Comparison of ENCODE assay signal across 9 cellular contexts in the genomic region with DNA sequence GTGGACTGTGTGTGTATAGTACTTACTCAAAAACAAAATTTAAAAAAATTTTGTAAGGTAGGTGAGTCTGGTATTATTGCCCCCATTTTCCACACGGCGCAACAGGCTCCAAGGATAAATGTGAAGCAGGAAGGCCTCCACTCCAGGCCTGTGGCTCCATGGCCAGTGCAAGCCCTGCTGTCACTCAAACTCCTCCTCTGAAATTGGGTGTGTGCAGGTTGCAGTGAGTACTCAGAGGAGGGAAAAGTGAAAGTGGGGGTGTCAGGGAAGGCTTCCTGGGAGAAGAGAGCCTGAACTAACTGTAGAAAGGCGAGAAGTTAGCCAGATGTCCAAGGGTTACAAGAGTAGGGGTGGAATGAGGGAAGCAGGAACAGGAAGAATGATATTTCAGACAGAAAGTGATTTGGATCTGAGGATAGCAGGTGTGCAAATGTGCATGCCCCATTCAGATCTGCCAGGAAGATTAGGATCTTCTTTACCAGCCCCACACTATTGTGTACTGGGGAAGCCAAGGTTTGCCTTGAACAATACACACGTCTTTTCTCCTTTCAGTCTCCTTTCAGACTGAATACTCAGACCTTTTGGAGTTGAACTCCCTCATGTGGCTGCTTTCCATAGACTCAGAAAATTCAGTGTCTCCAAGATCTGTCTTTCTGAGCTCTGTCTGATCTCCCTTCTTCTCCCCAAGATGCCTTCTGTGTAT. TPM values are rescaled to one million over a fixed set of nuclear protein-coding genes. Genes with fewer than 3 reads are reported as not detected.
DNase-seq lines count a peak whose midpoint lies in the region; ATAC-seq and TF ChIP-seq lines count a peak whose summit lies in the region.
"Had no signal": no experiment of that assay in that cellular context is flagged by ENCODE, and none has a peak within 500 bp of the region (broad histone marks: within the 10 kb centered on the region; RNA-seq: fewer than 3 reads in every experiment).

No MANE protein-coding gene starts in this region.

- peak; percentile 52 for ATAC-seq in foreskin keratinocyte
- ATAC-seq in HG03571 (IDR thresholded peaks at IDR 0.05; ENCODE audit: unreplicated experiment), result no peak

- peak; percentile 63 for TF ChIP-seq CTCF in foreskin keratinocyte (conservative IDR thresholded peaks at IDR 0.05)

- DNase-seq in NCI-H2227 treated with DMSO at 0.1 percent for 48 hours (lab: John Stamatoyannopoulos, UW), result peak; percentile 3
- DNase-seq in NCI-H2227 (lab: John Stamatoyannopoulos, UW; ENCODE audit: unreplicated experiment), result no peak
- DNase-seq in RPMI8226, result peak; percentile 55
- DNase-seq in foreskin keratinocyte, result no peak
- DNase-seq in superior temporal gyrus (ENCODE audit: extremely low spot score), result peak; percentile 65
- no peak for DNase-seq in HuH-7 (ENCODE audit: low spot score)
- DNase-seq in cerebellar nuclear complex (lab: John Stamatoyannopoulos, UW), result no peak
- DNase-seq: CD8-positive, alpha-beta memory T cell had no signal

- H3K27ac ChIP-seq in foreskin keratinocyte, result no peak overlapping the region

- no peaks in the 10 kb centered on the region for H3K4me1 ChIP-seq in foreskin keratinocyte

- H3K27me3 ChIP-seq in foreskin keratinocyte, result no peaks in the 10 kb centered on the region

RNA-seq across cellular contexts. Expression of a gene that starts 48.7 kb away (rescaled TPM):
- 76.8 and 81.9 TPM in 2 replicates for total RNA-seq in foreskin keratinocyte
- polyA plus RNA-seq in foreskin keratinocyte, result 31.1 and 37.5 TPM in 2 replicates

Comparison
In these comparisons a context has a peak if more than half of its experiments do, and no peak if none do; other contexts are left out.
1. DNase-seq: peak in NCI-H2227 treated with DMSO at 0.1 percent for 48 hours (single experiment), RPMI8226 (single experiment) and superior temporal gyrus (single experiment); none in NCI-H2227 (single experiment), foreskin keratinocyte (0 of 2), HuH-7 (single experiment) and cerebellar nuclear complex (0 of 2).